8 cellular contexts compared by ENCODE assay signal in the genomic region with DNA sequence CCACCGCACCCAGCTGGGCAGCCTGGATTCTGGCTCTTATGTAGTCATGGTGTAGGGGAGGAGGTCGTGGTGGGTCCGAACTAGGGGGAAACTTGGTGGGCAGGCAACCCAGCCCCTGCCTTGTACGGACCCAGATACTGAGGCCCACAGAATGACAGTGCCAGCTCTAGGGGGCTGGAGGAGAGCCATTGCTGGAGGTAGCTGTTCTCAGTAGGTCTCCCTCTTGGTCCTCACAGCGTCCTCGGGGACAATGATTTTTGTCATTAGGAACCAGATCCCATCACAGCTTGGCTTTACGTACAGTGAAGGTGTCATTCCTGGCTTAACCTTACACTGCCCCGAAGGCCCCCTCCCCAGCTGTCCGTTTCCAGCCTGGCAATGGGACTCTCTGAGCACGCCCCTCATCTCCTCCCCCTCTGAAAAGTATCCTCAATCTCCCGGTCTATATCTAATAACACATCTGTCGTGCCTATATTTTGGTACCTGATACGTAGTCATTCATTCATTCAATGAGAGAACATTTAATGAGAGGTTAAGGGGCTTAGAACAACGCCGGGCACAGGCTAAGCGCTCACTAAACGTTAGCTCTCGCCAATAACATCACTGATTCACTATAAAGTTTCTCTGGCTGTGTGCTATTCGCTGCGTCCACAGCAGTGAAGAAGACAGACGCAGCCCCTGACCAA. TPM values are rescaled to one million over a fixed set of nuclear protein-coding genes. Genes with fewer than 3 reads are reported as not detected.
DNase-seq lines count a peak whose midpoint lies in the region; ATAC-seq and TF ChIP-seq lines count a peak whose summit lies in the region.

No MANE protein-coding gene starts in this region.

- BruUV-seq in mammary epithelial cell (replicated peaks; lab: Mats Ljungman, UMichigan), result no TSS peak

- intact Hi-C loops in mammary epithelial cell (cut with micrococcal nuclease), result loop anchor here (5.0 kb wide), 1 partner anchor 274 kb away; no protein-coding TSS in a partner anchor

- peaks cover 8% of the 10 kb centered on the region for H3K36me3 ChIP-seq in HUES6 (ENCODE audit: control insufficient read depth, insufficient read depth, low read length)
- H3K36me3 ChIP-seq in mammary epithelial cell (ENCODE audit: insufficient read depth, low read length), result peaks cover 3% of the 10 kb centered on the region

- POLR2A ChIA-PET in AG04449 (lab: Yijun Ruan, JAX), result no interaction called here

- dilution Hi-C loops in mammary epithelial cell (cut with HindIII; ENCODE audit: low sequenced_read_pairs), result no loop called here

- H3K4me3 Mint-ChIP-seq in natural killer cell treated with Interleukin-12 subunit alpha and Interleukin-12 subunit beta and Interleukin-15 and Interleukin-18, amount 100 ng/mL, for 72 hours, result peak overlapping the region; percentile 70

- H3K79me2 ChIP-seq in mammary epithelial cell (ENCODE audit: insufficient read depth, low read length), result peaks cover 43% of the 10 kb centered on the region

- in situ Hi-C loops in mammary epithelial cell (cut with MboI; ENCODE audit: low sequenced_read_pairs in 2 of 2), result loop anchor here in 1 of 2 donors (10.0 kb wide), 1 partner anchor 351 kb away; a partner anchor contains a TSS

- no peaks in the 10 kb centered on the region for H4K20me1 ChIP-seq in mammary epithelial cell (ENCODE audit: insufficient read depth, low read length)

- no peaks in the 10 kb centered on the region for H3K9me3 Mint-ChIP-seq in natural killer cell treated with Interleukin-12 subunit alpha and Interleukin-12 subunit beta and Interleukin-15 and Interleukin-18, amount 100 ng/mL, for 72 hours

- peak overlapping the region; percentile 91 for H3K4me2 ChIP-seq in mammary epithelial cell (ENCODE audit: insufficient read depth, low read depth, low read length)

- WGBS in mammary epithelial cell (ENCODE audit: low coverage, missing lambda C conversion rate), result 42% methylated on average over 14 of the region's 21 CpGs

- H3K4me1 Mint-ChIP-seq in natural killer cell treated with Interleukin-12 subunit alpha and Interleukin-12 subunit beta and Interleukin-15 and Interleukin-18, amount 100 ng/mL, for 72 hours (ENCODE audit: low read depth in 2 of 2), result peaks cover 23% of the 10 kb centered on the region in 2 donors

- H3K4me3 ChIP-seq in AG04449 (ENCODE audit: low read depth, low read length) (peak overlapping the region; percentile 32; the same call in 1 of the 2 replicates), HUES6 (ENCODE audit: low read depth, low read length) (peak overlapping the region; percentile 61), mammary epithelial cell (replicated peaks in 1 of 3; ENCODE audit: insufficient read depth in 1 of 3, low read depth in 2 of 3, low read length in 3 of 3) (peak overlapping the region in 2 of 3 experiments; percentile 30)

- H3K9me3 ChIP-seq in HUES6 (ENCODE audit: control insufficient read depth, insufficient read depth, low read depth, low read length) (no peaks in the 10 kb centered on the region), mammary epithelial cell (replicated peaks; ENCODE audit: insufficient read depth, low read length) (no peaks in the 10 kb centered on the region)

- TF ChIP-seq CTCF in AG04449 (IDR thresholded peaks at IDR 0.05; ENCODE audit: insufficient read depth, low read length, missing control alignments) (no peak), mammary epithelial cell (conservative IDR thresholded peaks at IDR 0.05 in 1 of 2, IDR thresholded peaks at IDR 0.05 in 1 of 2; ENCODE audit: extremely low read depth in 1 of 2, insufficient read depth in 1 of 2, low read depth in 1 of 2, low read length in 2 of 2) (no peak)

- H3K27me3 ChIP-seq in HUES6 (ENCODE audit: control insufficient read depth, insufficient read depth, low read length) (peaks cover 17% of the 10 kb centered on the region), mammary epithelial cell (ENCODE audit: insufficient read depth, low read length) (no peaks in the 10 kb centered on the region)

- peaks cover 5% of the 10 kb centered on the region for H3K36me3 Mint-ChIP-seq in natural killer cell treated with Interleukin-12 subunit alpha and Interleukin-12 subunit beta and Interleukin-15 and Interleukin-18, amount 100 ng/mL, for 72 hours

- CTCF ChIA-PET in AG04449 (lab: Yijun Ruan, JAX), result interaction anchor here (0.7 to 6.7 kb wide), 10 partner anchors 13 to 353 kb away, joined by 3 to 119 read pairs (median 7); no protein-coding TSS in a partner anchor
- CTCF ChIA-PET in mammary epithelial cell (lab: Charles Lee; ENCODE audit: low non-redundant PET), result interaction anchor here (0.6 kb wide), 1 partner anchor 163 kb away, joined by 7 read pairs; no protein-coding TSS in a partner anchor

- peak overlapping the region; percentile 23 for H3K9ac ChIP-seq in HUES6 (ENCODE audit: low read length)
- no peak overlapping the region for H3K9ac ChIP-seq in mammary epithelial cell (ENCODE audit: insufficient read depth, low read length)

- H2AFZ ChIP-seq in mammary epithelial cell (ENCODE audit: low read depth, low read length), result peak overlapping the region; percentile 87

- H3K27ac Mint-ChIP-seq in natural killer cell treated with Interleukin-12 subunit alpha and Interleukin-12 subunit beta and Interleukin-15 and Interleukin-18, amount 100 ng/mL, for 72 hours, result peak overlapping the region; percentile 76 to 90

- no peak overlapping the region for H3K27ac ChIP-seq in HUES6 (ENCODE audit: low read depth, low read length)
- H3K27ac ChIP-seq in mammary epithelial cell (ENCODE audit: insufficient read depth, low read depth, low read length), result no peak overlapping the region

- H3K4me1 ChIP-seq in HUES6 (ENCODE audit: control insufficient read depth, insufficient read depth, low read length) (peaks cover 13% of the 10 kb centered on the region), mammary epithelial cell (ENCODE audit: insufficient read depth, low read length) (peaks cover 32% of the 10 kb centered on the region)

- DNase-seq in AG04449 (ENCODE audit: low read depth, low spot score) (no peak), mammary epithelial cell (no peak), SK-N-DZ (ENCODE audit: low spot score) (no peak), dedifferentiated amniotic fluid mesenchymal stem cell (ENCODE audit: extremely low spot score) (no peak)
- no peak for DNase-seq in natural killer cell treated with Interleukin-12 subunit alpha and Interleukin-12 subunit beta and Interleukin-15 and Interleukin-18, amount 100 ng/mL, for 72 hours (ENCODE audit: low spot score)

- H3K27me3 Mint-ChIP-seq in natural killer cell treated with Interleukin-12 subunit alpha and Interleukin-12 subunit beta and Interleukin-15 and Interleukin-18, amount 100 ng/mL, for 72 hours, result no peaks in the 10 kb centered on the region

- ATAC-seq in natural killer cell treated with Interleukin-12 subunit alpha and Interleukin-12 subunit beta and Interleukin-15 and Interleukin-18, amount 100 ng/mL, for 72 hours, result no peak
- ATAC-seq in GM21619 (IDR thresholded peaks at IDR 0.05; ENCODE audit: unreplicated experiment), result no peak
- ATAC-seq in GM21825 (IDR thresholded peaks at IDR 0.05; ENCODE audit: unreplicated experiment), result no peak

RNA-seq across cellular contexts. Expression of a gene that starts 0.6 kb away (rescaled TPM):
- 100 to 1,000 TPM; 557 to 626 TPM for total RNA-seq in mammary epithelial cell
- 144 TPM for polyA plus RNA-seq in mammary epithelial cell
- polyA minus RNA-seq in mammary epithelial cell, result 733 TPM
- total RNA-seq in natural killer cell treated with Interleukin-12 subunit alpha and Interleukin-12 subunit beta and Interleukin-15 and Interleukin-18, amount 100 ng/mL, for 72 hours, result 100 to 1,000 TPM; 322 to 415 TPM
- 86.0 and 102 TPM in 2 replicates for polyA plus RNA-seq in SK-N-DZ (2014; cell fraction: cytosol; rRNA removed)
- 93.2 and 101 TPM in 2 replicates for polyA plus RNA-seq in SK-N-DZ (2014; cell fraction: nucleus; rRNA removed)
